Comparison of ENCODE assay signal across 8 cellular contexts in genomic region chr2:69306897-69307695, GRCh38.
DNase-seq lines count a peak whose midpoint lies in the region; ATAC-seq and TF ChIP-seq lines count a peak whose summit lies in the region.

No MANE protein-coding gene starts in this region.

- peak; percentile 90 for TF ChIP-seq CTCF in type B pancreatic cell (conservative IDR thresholded peaks at IDR 0.05)

- H3K9me3 Mint-ChIP-seq in T-cell (peaks cover 0 to 4% (median 0%) of the 10 kb centered on the region in 3 donors), type B pancreatic cell (no peaks in the 10 kb centered on the region)

- no peaks in the 10 kb centered on the region for H3K36me3 Mint-ChIP-seq in T-cell
- H3K36me3 Mint-ChIP-seq in type B pancreatic cell: no peaks in the 10 kb centered on the region

- peaks cover 17 to 35% (median 31%) of the 10 kb centered on the region in 3 donors for H3K4me1 Mint-ChIP-seq in T-cell
- H3K4me1 Mint-ChIP-seq in type B pancreatic cell (ENCODE audit: unreplicated experiment): peaks cover 19% of the 10 kb centered on the region

- POLR2A ChIA-PET in HEK293T (lab: Yijun Ruan, JAX): no interaction called here
- POLR2A ChIA-PET in T-cell (lab: Charles Lee): no interaction called here

- H3K4me3 Mint-ChIP-seq in T-cell (peak overlapping the region; percentile 71 to 76 (median 74)), type B pancreatic cell (peak overlapping the region; percentile 84)

- intact Hi-C loops in left ventricle myocardium superior (cut with micrococcal nuclease): loop anchor here (5.0 kb wide), 1 partner anchor 280 kb away; no protein-coding TSS in a partner anchor
- intact Hi-C loops in posterior vena cava (cut with DNase I): loop anchor here (2.0 to 10.0 kb wide), 6 partner anchors 52 to 362 kb away; partner anchors contain the start of gene ANTXR1 (in 2 of the 2)

- no peak overlapping the region for H3K27ac Mint-ChIP-seq in T-cell
- H3K27ac Mint-ChIP-seq in type B pancreatic cell: peak overlapping the region; percentile 41

- DNase-seq in GDM1 (lab: John Stamatoyannopoulos, UW) (peak; percentile 80), HEK293T (ENCODE audit: extremely low spot score) (peak; percentile 89), MV-4-11 (lab: John Stamatoyannopoulos, UW) (peak; percentile 62), T-cell (peak; percentile 28 to 71 (median 50)), amniotic epithelial cell (ENCODE audit: low read depth) (peak; percentile 75), left ventricle myocardium superior (peak; percentile 90), posterior vena cava (ENCODE audit: low spot score) (peak; percentile 96), type B pancreatic cell (ENCODE audit: extremely low spot score, unreplicated experiment) (peak; percentile 89)

- H3K27me3 Mint-ChIP-seq in T-cell (peaks cover 26 to 27% of the 10 kb centered on the region in 2 donors), type B pancreatic cell (peaks cover 54% of the 10 kb centered on the region)

- CTCF ChIA-PET in HEK293T (lab: Yijun Ruan, JAX) (interaction anchor here (0.6 to 2.8 kb wide), 10 partner anchors 9 to 390 kb away, joined by 3 to 12 read pairs (median 4); no protein-coding TSS in a partner anchor), T-cell (lab: Charles Lee) (interaction anchor here in 1 of 2 donors (0.6 to 1.1 kb wide), 4 partner anchors 78 to 1119 kb away, joined by 3 to 7 read pairs (median 4); no protein-coding TSS in a partner anchor)

- ATAC-seq in T-cell (replicated peaks in 1 of 4) (peak; percentile 82 to 88 (median 88)), left ventricle myocardium superior (peak; percentile 91)

TF ChIP-seq in HEK293T, 16 proteins besides CTCF, POLR2A, EP300 and RAD21:
- TF ChIP-seq ARNT (IDR thresholded peaks at IDR 0.05) (no peak; the same call in 1 of the 2 replicates), FOXA1 (IDR thresholded peaks at IDR 0.05) (no peak), FOXM1 (IDR thresholded peaks at IDR 0.05; ENCODE audit: borderline replicate concordance) (no peak), PKNOX1 (IDR thresholded peaks at IDR 0.05) (no peak), ZNF384 (IDR thresholded peaks at IDR 0.05) (no peak), HDGF (IDR thresholded peaks at IDR 0.05; ENCODE audit: borderline replicate concordance) (no peak), CTBP1 (IDR thresholded peaks at IDR 0.05; ENCODE audit: borderline replicate concordance) (no peak), L3MBTL2 (conservative IDR thresholded peaks at IDR 0.05) (no peak; the same call in none of the 2 replicates), TARDBP (IDR thresholded peaks at IDR 0.05) (no peak), SUZ12 (IDR thresholded peaks at IDR 0.05) (no peak), FOXK2 (IDR thresholded peaks at IDR 0.05) (no peak), NFRKB (IDR thresholded peaks at IDR 0.05) (no peak), BHLHE40 (IDR thresholded peaks at IDR 0.05; ENCODE audit: borderline replicate concordance) (no peak), LEF1 (IDR thresholded peaks at IDR 0.05; ENCODE audit: borderline replicate concordance) (no peak)
TF ChIP-seq in HEK293T: peak in this region for 0.

Comparison
In these comparisons a context has a peak if more than half of its experiments do, and no peak if none do; other contexts are left out.
1. Peak in every context shown above with its lines: DNase-seq and ATAC-seq.